ENCODE assay signal across 15 cellular contexts in the genomic region with DNA sequence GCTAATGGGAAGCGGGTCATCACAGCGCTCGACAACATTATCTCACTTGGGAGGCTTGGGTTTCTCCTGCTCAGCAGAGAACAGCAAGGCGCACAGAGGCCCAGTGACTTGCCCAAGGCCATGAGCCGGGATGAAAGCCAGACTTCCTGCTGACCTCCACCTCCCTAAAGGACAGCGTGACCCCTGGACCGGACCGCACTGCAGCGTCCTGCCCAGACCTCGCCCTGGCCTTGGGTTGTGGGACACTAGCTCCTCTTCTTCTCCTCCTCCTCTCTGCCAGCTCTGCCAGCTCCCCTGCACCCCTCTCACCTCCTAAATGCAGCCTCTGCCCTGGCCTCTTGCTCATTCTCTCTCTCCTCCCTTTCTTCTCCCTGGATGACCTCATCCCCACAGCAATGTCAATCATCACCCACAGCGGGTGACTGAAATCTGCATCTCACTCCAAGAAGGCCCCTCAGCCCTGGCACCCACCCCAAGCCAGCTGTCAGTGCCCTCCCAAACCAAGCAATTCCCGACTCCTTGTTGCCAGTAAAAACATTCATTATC. TPM values are rescaled to one million over a fixed set of nuclear protein-coding genes. Genes with fewer than 3 reads are reported as not detected.
DNase-seq lines count a peak whose midpoint lies in the region; ATAC-seq and FAIRE-seq lines count a peak whose summit lies in the region.
"Had no signal": no experiment of that assay in that cellular context is flagged by ENCODE, and none has a peak within 500 bp of the region (broad histone marks: within the 10 kb centered on the region; RNA-seq: fewer than 3 reads in every experiment).

No MANE protein-coding gene starts in this region.

- no peak for FAIRE-seq in urothelium cell line (lab: Jason Lieb, UNC)

- H3K36me3 Mint-ChIP-seq in activated T-helper 1 cell treated with anti-CD3 and anti-CD28 coated beads, Interleukin-12 subunit alpha, Interleukin-12 subunit beta, Interleukin-2, Interleukin-4 antibody, amounts not matched to agents 30 ng/mL and 10 ng/mL and 1 ng/mL, durations not matched to agents 14 hours and 24 hours and 36 hours (ENCODE audit: low read depth) = peaks cover 52% of the 10 kb centered on the region

- H3K27me3 Mint-ChIP-seq in activated T-helper 1 cell treated with anti-CD3 and anti-CD28 coated beads, Interleukin-12 subunit alpha, Interleukin-12 subunit beta, Interleukin-2, Interleukin-4 antibody, amounts not matched to agents 30 ng/mL and 10 ng/mL and 1 ng/mL, durations not matched to agents 14 hours and 24 hours and 36 hours (ENCODE audit: insufficient read depth) = no peaks in the 10 kb centered on the region

- no peaks in the 10 kb centered on the region for H3K9me3 Mint-ChIP-seq in activated T-helper 1 cell treated with anti-CD3 and anti-CD28 coated beads, Interleukin-12 subunit alpha, Interleukin-12 subunit beta, Interleukin-2, Interleukin-4 antibody, amounts not matched to agents 30 ng/mL and 10 ng/mL and 1 ng/mL, durations not matched to agents 14 hours and 24 hours and 36 hours

- peak; percentile 94 for ATAC-seq in left lobe of liver
- no peak for ATAC-seq in GM19463 (IDR thresholded peaks at IDR 0.05; ENCODE audit: unreplicated experiment)
- ATAC-seq: left lung, psoas muscle had no signal

- intact Hi-C loops in activated T-helper 1 cell treated with anti-CD3 and anti-CD28 coated beads, Interleukin-12 subunit alpha, Interleukin-12 subunit beta, Interleukin-2, Interleukin-4 antibody, amounts not matched to agents 30 ng/mL and 10 ng/mL and 1 ng/mL, durations not matched to agents 14 hours and 24 hours and 36 hours (cut with micrococcal nuclease) = no loop called here

- peaks cover 11% of the 10 kb centered on the region for H3K4me1 Mint-ChIP-seq in activated T-helper 1 cell treated with anti-CD3 and anti-CD28 coated beads, Interleukin-12 subunit alpha, Interleukin-12 subunit beta, Interleukin-2, Interleukin-4 antibody, amounts not matched to agents 30 ng/mL and 10 ng/mL and 1 ng/mL, durations not matched to agents 14 hours and 24 hours and 36 hours (ENCODE audit: low read depth)

- peak overlapping the region; percentile 22 for H3K27ac Mint-ChIP-seq in activated T-helper 1 cell treated with anti-CD3 and anti-CD28 coated beads, Interleukin-12 subunit alpha, Interleukin-12 subunit beta, Interleukin-2, Interleukin-4 antibody, amounts not matched to agents 30 ng/mL and 10 ng/mL and 1 ng/mL, durations not matched to agents 14 hours and 24 hours and 36 hours

- peak; percentile 0 for DNase-seq in stimulated activated CD4-positive, alpha-beta T cell treated with anti-CD3 and anti-CD28 coated beads, Interleukin-15, amount 100 ng/mL, for 24 hours
- DNase-seq in stimulated activated CD4-positive, alpha-beta T cell treated with anti-CD3 and anti-CD28 coated beads, Interleukin-4, amount 100 ng/mL, for 24 hours = no peak
- no peak for DNase-seq in activated T-helper 1 cell treated with anti-CD3 and anti-CD28 coated beads, Interleukin-12 subunit alpha, Interleukin-12 subunit beta, Interleukin-2, Interleukin-4 antibody, amounts not matched to agents 30 ng/mL and 10 ng/mL and 1 ng/mL, durations not matched to agents 14 hours and 24 hours and 36 hours (ENCODE audit: low spot score)
- peak; percentile 78 for DNase-seq in left lobe of liver (ENCODE audit: low spot score)
- DNase-seq in urothelium cell line (ENCODE audit: low spot score) = peak; percentile 44
- no peak for DNase-seq in NCI-H1092 treated with DMSO at 0.1 percent for 48 hours (lab: John Stamatoyannopoulos, UW)
- DNase-seq in NCI-H2196 (lab: John Stamatoyannopoulos, UW; ENCODE audit: unreplicated experiment) = no peak
- DNase-seq: C1 segment of cervical spinal cord, cortex of kidney, left lung, NCI-H1092, T-helper 9 cell, transverse colon had no signal

- no peak overlapping the region for H3K4me3 Mint-ChIP-seq in activated T-helper 1 cell treated with anti-CD3 and anti-CD28 coated beads, Interleukin-12 subunit alpha, Interleukin-12 subunit beta, Interleukin-2, Interleukin-4 antibody, amounts not matched to agents 30 ng/mL and 10 ng/mL and 1 ng/mL, durations not matched to agents 14 hours and 24 hours and 36 hours

RNA-seq across cellular contexts. Expression of a gene that starts 19.4 kb away (rescaled TPM):
- total RNA-seq in activated T-helper 1 cell treated with anti-CD3 and anti-CD28 coated beads, Interleukin-12 subunit alpha, Interleukin-12 subunit beta, Interleukin-2, Interleukin-4 antibody, amounts not matched to agents 30 ng/mL and 10 ng/mL and 1 ng/mL, durations not matched to agents 14 hours and 24 hours and 36 hours = 139 and 142 TPM in 2 replicates
- 1.6 TPM for total RNA-seq in left lobe of liver

Comparison
In these comparisons a context has a peak if more than half of its experiments do, and no peak if none do; other contexts are left out.
1. DNase-seq: peak in stimulated activated CD4-positive, alpha-beta T cell treated with anti-CD3 and anti-CD28 coated beads, Interleukin-15, amount 100 ng/mL, for 24 hours (single experiment), left lobe of liver (single experiment) and urothelium cell line (single experiment); none in stimulated activated CD4-positive, alpha-beta T cell treated with anti-CD3 and anti-CD28 coated beads, Interleukin-4, amount 100 ng/mL, for 24 hours (single experiment), activated T-helper 1 cell treated with anti-CD3 and anti-CD28 coated beads, Interleukin-12 subunit alpha, Interleukin-12 subunit beta, Interleukin-2, Interleukin-4 antibody, amounts not matched to agents 30 ng/mL and 10 ng/mL and 1 ng/mL, durations not matched to agents 14 hours and 24 hours and 36 hours (single experiment), NCI-H1092 treated with DMSO at 0.1 percent for 48 hours (single experiment) and NCI-H2196 (single experiment).
2. RNA of a gene that starts 19.4 kb away (total RNA-seq): 139 to 142 TPM in activated T-helper 1 cell treated with anti-CD3 and anti-CD28 coated beads, Interleukin-12 subunit alpha, Interleukin-12 subunit beta, Interleukin-2, Interleukin-4 antibody, amounts not matched to agents 30 ng/mL and 10 ng/mL and 1 ng/mL, durations not matched to agents 14 hours and 24 hours and 36 hours; 1.6 TPM in left lobe of liver (single experiment); every median in the first group is over 10 times any median in the second.